ENCODE assay signal across 14 cellular contexts in the genomic region with DNA sequence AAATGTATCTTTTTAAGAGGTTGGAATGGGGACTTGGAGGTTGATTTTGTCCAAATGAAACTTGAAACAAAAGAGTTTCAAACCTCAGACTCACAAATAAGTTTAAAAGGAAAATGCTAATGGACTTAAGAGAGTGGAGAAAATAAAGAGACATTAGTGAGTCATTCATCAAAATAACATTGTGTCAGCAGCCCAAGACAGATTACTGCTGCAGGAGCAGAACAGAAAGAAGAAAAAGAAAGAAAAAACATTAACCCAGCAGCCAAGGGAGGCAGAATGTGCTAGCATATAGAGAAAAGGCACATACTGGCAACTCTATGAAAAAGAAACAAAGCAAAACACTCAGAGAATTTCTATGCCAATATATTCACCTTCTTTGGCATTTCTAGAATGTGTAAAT. TPM values are rescaled to one million over a fixed set of nuclear protein-coding genes. Genes with fewer than 3 reads are reported as not detected.
DNase-seq lines count a peak whose midpoint lies in the region; ATAC-seq and TF ChIP-seq lines count a peak whose summit lies in the region.
"Had no signal": no experiment of that assay in that cellular context is flagged by ENCODE, and none has a peak within 500 bp of the region (broad histone marks: within the 10 kb centered on the region; RNA-seq: fewer than 3 reads in every experiment).

No MANE protein-coding gene starts in this region.

- peaks cover 37% of the 10 kb centered on the region for H3K36me3 Mint-ChIP-seq in progenitor cell of endocrine pancreas (ENCODE audit: insufficient read depth)
- no peaks in the 10 kb centered on the region for H3K36me3 Mint-ChIP-seq in activated CD8-positive, alpha-beta T cell treated with anti-CD3 and anti-CD28 coated beads, Interleukin-2, amount 10 ng/mL, durations not matched to agents 7 days and 5 days (ENCODE audit: low read depth)

- TF ChIP-seq CTCF in choroid plexus epithelial cell (conservative IDR thresholded peaks at IDR 0.05; ENCODE audit: low read depth, low read length) (no peak), fibroblast of the aortic adventitia (IDR thresholded peaks at IDR 0.05; ENCODE audit: insufficient read depth, low read length) (no peak), progenitor cell of endocrine pancreas (IDR thresholded peaks at IDR 0.05; ENCODE audit: unreplicated experiment) (no peak)

- H3K9me3 ChIP-seq in adipocyte (ENCODE audit: control insufficient read depth, low read length), result no peaks in the 10 kb centered on the region
- H3K9me3 ChIP-seq: Peyer's patch had no signal

- peaks cover 10% of the 10 kb centered on the region for H3K9me3 Mint-ChIP-seq in progenitor cell of endocrine pancreas (ENCODE audit: low read depth)
- H3K9me3 Mint-ChIP-seq in activated CD8-positive, alpha-beta T cell treated with anti-CD3 and anti-CD28 coated beads, Interleukin-2, amount 10 ng/mL, durations not matched to agents 7 days and 5 days (ENCODE audit: insufficient read depth), result no peaks in the 10 kb centered on the region

- H3K9ac ChIP-seq in adipocyte (ENCODE audit: low read length), result no peak overlapping the region
- H3K9ac ChIP-seq: GM23248 had no signal

- ATAC-seq in activated CD8-positive, alpha-beta T cell treated with anti-CD3 and anti-CD28 coated beads, Interleukin-2, amount 10 ng/mL, durations not matched to agents 7 days and 5 days, result no peak
- no peak for ATAC-seq in GM21786 (IDR thresholded peaks at IDR 0.05; ENCODE audit: unreplicated experiment)

- H3K4me1 Mint-ChIP-seq in progenitor cell of endocrine pancreas (ENCODE audit: low read depth), result peaks cover 56% of the 10 kb centered on the region
- H3K4me1 Mint-ChIP-seq in activated CD8-positive, alpha-beta T cell treated with anti-CD3 and anti-CD28 coated beads, Interleukin-2, amount 10 ng/mL, durations not matched to agents 7 days and 5 days (ENCODE audit: low read depth), result no peaks in the 10 kb centered on the region

- DNase-seq in adipocyte (ENCODE audit: low read depth) (peak; percentile 14), choroid plexus epithelial cell (ENCODE audit: low read depth) (peak; percentile 67), fibroblast of the aortic adventitia (ENCODE audit: low read depth) (peak; percentile 12), progenitor cell of endocrine pancreas (ENCODE audit: low spot score, unreplicated experiment) (no peak), NCI-H82 treated with DMSO at 0.1 percent for 48 hours (lab: John Stamatoyannopoulos, UW; ENCODE audit: unreplicated experiment) (no peak)
- DNase-seq in stimulated activated CD4-positive, alpha-beta T cell treated with anti-CD3 and anti-CD28 coated beads, Interleukin-4, amount 100 ng/mL, for 1 hour, result no peak
- no peak for DNase-seq in activated CD8-positive, alpha-beta T cell treated with anti-CD3 and anti-CD28 coated beads, Interleukin-2, amount 10 ng/mL, durations not matched to agents 7 days and 5 days
- DNase-seq: DMS153, GM23248, NCI-H187 treated with DMSO at 0.1 percent for 48 hours, NCI-H446 treated with DMSO at 0.1 percent for 48 hours, NCI-H748 treated with DMSO at 0.1 percent for 48 hours, Peyer's patch had no signal

- peaks cover under 1% of the 10 kb centered on the region for H3K4me1 ChIP-seq in adipocyte (ENCODE audit: control insufficient read depth, insufficient read depth, low read length)
- H3K4me1 ChIP-seq: Peyer's patch had no signal

- peaks cover 50% of the 10 kb centered on the region for H3K36me3 ChIP-seq in adipocyte (ENCODE audit: control insufficient read depth, insufficient read depth, low read length, severe bottlenecking)
- H3K36me3 ChIP-seq: Peyer's patch had no signal

- no peak overlapping the region for H3K4me3 Mint-ChIP-seq in progenitor cell of endocrine pancreas (ENCODE audit: low read depth)
- H3K4me3 Mint-ChIP-seq in activated CD8-positive, alpha-beta T cell treated with anti-CD3 and anti-CD28 coated beads, Interleukin-2, amount 10 ng/mL, durations not matched to agents 7 days and 5 days, result no peak overlapping the region

- H3K4me3 ChIP-seq in adipocyte (ENCODE audit: low read length), result no peak overlapping the region
- no peak overlapping the region for H3K4me3 ChIP-seq in choroid plexus epithelial cell (ENCODE audit: low read depth, low read length)
- H3K4me3 ChIP-seq in fibroblast of the aortic adventitia (ENCODE audit: low read depth, low read length), result no peak overlapping the region
- H3K4me3 ChIP-seq: GM23248, Peyer's patch had no signal

- CTCF ChIA-PET in activated CD8-positive, alpha-beta T cell treated with anti-CD3 and anti-CD28 coated beads, Interleukin-2, amount 10 ng/mL, durations not matched to agents 7 days and 5 days (lab: Charles Lee), result no interaction called here

- POLR2A ChIA-PET in activated CD8-positive, alpha-beta T cell treated with anti-CD3 and anti-CD28 coated beads, Interleukin-2, amount 10 ng/mL, durations not matched to agents 7 days and 5 days (lab: Charles Lee), result no interaction called here

- no peaks in the 10 kb centered on the region for H3K27me3 ChIP-seq in adipocyte (replicated peaks; ENCODE audit: control insufficient read depth, insufficient read depth, low read length)
- H3K27me3 ChIP-seq: Peyer's patch had no signal

- peak overlapping the region; percentile 10 for H3K27ac Mint-ChIP-seq in progenitor cell of endocrine pancreas
- no peak overlapping the region for H3K27ac Mint-ChIP-seq in activated CD8-positive, alpha-beta T cell treated with anti-CD3 and anti-CD28 coated beads, Interleukin-2, amount 10 ng/mL, durations not matched to agents 7 days and 5 days

- H3K27me3 Mint-ChIP-seq in progenitor cell of endocrine pancreas, result no peaks in the 10 kb centered on the region
- no peaks in the 10 kb centered on the region for H3K27me3 Mint-ChIP-seq in activated CD8-positive, alpha-beta T cell treated with anti-CD3 and anti-CD28 coated beads, Interleukin-2, amount 10 ng/mL, durations not matched to agents 7 days and 5 days (ENCODE audit: low read depth)

RNA-seq across cellular contexts. Expression of a gene that starts 42.6 kb away (rescaled TPM):
- 0.54 and 3.7 TPM in 2 replicates for total RNA-seq in fibroblast of the aortic adventitia (ENCODE audit: low replicate concordance)
- total RNA-seq in progenitor cell of endocrine pancreas, result 53.8 and 54.2 TPM in 2 replicates
- not detected for total RNA-seq in activated CD8-positive, alpha-beta T cell treated with anti-CD3 and anti-CD28 coated beads, Interleukin-2, amount 10 ng/mL, durations not matched to agents 7 days and 5 days

Comparison
In these comparisons a context has a peak if more than half of its experiments do, and no peak if none do; other contexts are left out.
1. DNase-seq: peak in adipocyte (single experiment), choroid plexus epithelial cell (single experiment) and fibroblast of the aortic adventitia (single experiment); none in progenitor cell of endocrine pancreas (single experiment), stimulated activated CD4-positive, alpha-beta T cell treated with anti-CD3 and anti-CD28 coated beads, Interleukin-4, amount 100 ng/mL, for 1 hour (single experiment), activated CD8-positive, alpha-beta T cell treated with anti-CD3 and anti-CD28 coated beads, Interleukin-2, amount 10 ng/mL, durations not matched to agents 7 days and 5 days (single experiment) and NCI-H82 treated with DMSO at 0.1 percent for 48 hours (single experiment).
2. RNA of a gene that starts 42.6 kb away (total RNA-seq): 53.8 to 54.2 TPM in progenitor cell of endocrine pancreas; 0.54 to 3.7 TPM in fibroblast of the aortic adventitia and not detected in activated CD8-positive, alpha-beta T cell treated with anti-CD3 and anti-CD28 coated beads, Interleukin-2, amount 10 ng/mL, durations not matched to agents 7 days and 5 days; every median in the first group is over 10 times any median in the second.